ENCODE assay signal across 1 cellular context in the genomic region with DNA sequence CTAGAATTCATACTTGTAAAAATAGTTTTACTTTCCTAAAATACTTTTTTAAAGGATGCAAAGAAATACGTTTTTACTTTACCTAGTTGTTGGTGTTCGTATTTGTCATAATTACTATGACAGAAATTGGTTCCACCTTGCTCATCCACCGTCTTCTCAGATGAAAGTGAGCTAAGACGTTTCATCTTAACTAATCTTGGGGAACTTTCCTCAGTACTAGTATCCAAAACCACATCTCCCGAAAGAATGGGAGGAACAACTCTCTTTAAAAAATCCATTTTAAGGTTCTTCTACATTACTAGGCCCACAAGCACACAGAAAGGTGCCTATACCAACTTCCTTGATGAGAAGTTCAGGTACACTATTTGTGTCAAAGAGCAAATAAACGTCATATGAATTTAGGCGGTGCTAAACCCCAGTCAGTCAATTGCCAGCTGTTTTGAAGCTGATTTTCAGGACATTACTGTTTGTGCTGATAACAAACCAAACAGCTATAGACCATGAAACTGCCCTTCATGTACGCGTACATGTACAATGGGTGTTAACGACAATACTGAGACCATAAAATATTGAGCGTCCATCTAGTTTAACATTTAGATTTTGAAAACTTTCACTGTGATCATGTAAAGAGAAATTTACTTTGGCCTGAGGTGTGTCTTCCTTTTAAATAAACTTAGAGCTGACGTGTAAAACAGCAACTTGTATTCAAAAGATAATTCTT.
A peak's percentile ranks its signal among the peaks of the same experiment; 100 is the strongest.
TF ChIP-seq lines count a peak whose summit lies in the region.

No MANE protein-coding gene starts in this region.

TF ChIP-seq in K562, 482 proteins besides CTCF, POLR2A, EP300 and RAD21 (continued from another document and continues in another):
- TF ChIP-seq, protein P1, sequence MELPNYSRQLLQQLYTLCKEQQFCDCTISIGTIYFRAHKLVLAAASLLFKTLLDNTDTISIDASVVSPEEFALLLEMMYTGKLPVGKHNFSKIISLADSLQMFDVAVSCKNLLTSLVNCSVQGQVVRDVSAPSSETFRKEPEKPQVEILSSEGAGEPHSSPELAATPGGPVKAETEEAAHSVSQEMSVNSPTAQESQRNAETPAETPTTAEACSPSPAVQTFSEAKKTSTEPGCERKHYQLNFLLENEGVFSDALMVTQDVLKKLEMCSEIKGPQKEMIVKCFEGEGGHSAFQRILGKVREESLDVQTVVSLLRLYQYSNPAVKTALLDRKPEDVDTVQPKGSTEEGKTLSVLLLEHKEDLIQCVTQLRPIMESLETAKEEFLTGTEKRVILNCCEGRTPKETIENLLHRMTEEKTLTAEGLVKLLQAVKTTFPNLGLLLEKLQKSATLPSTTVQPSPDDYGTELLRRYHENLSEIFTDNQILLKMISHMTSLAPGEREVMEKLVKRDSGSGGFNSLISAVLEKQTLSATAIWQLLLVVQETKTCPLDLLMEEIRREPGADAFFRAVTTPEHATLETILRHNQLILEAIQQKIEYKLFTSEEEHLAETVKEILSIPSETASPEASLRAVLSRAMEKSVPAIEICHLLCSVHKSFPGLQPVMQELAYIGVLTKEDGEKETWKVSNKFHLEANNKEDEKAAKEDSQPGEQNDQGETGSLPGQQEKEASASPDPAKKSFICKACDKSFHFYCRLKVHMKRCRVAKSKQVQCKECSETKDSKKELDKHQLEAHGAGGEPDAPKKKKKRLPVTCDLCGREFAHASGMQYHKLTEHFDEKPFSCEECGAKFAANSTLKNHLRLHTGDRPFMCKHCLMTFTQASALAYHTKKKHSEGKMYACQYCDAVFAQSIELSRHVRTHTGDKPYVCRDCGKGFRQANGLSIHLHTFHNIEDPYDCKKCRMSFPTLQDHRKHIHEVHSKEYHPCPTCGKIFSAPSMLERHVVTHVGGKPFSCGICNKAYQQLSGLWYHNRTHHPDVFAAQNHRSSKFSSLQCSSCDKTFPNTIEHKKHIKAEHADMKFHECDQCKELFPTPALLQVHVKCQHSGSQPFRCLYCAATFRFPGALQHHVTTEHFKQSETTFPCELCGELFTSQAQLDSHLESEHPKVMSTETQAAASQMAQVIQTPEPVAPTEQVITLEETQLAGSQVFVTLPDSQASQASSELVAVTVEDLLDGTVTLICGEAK (IDR thresholded peaks at IDR 0.05): no peak
- TF ChIP-seq, protein P1 (CRISPR knock-in tag; IDR thresholded peaks at IDR 0.05): no peak
- TF ChIP-seq BCL6 (CRISPR knock-in tag; IDR thresholded peaks at IDR 0.05) (no peak), ZNF175 (CRISPR knock-in tag; IDR thresholded peaks at IDR 0.05; ENCODE audit: low read depth) (no peak), RNF2 (IDR thresholded peaks at IDR 0.05) (peak; percentile 32; the same call in 1 of the 2 replicates), NBN (IDR thresholded peaks at IDR 0.05; ENCODE audit: low read depth) (no peak), KLF13 (tag; IDR thresholded peaks at IDR 0.05; ENCODE audit: borderline replicate concordance, low read depth) (no peak), RBM22 (IDR thresholded peaks at IDR 0.05; ENCODE audit: low read depth, low read length, poor library complexity, severe bottlenecking) (no peak), ZNF133 (CRISPR knock-in tag; IDR thresholded peaks at IDR 0.05) (no peak), ZNF507 (tag; conservative IDR thresholded peaks at IDR 0.05) (no peak), HIVEP1 (CRISPR knock-in tag; IDR thresholded peaks at IDR 0.05) (no peak), TCF7L2 (IDR thresholded peaks at IDR 0.05; ENCODE audit: low read depth, low read length) (no peak), RFX5 (IDR thresholded peaks at IDR 0.05; ENCODE audit: low read depth, low read length) (no peak), TAL1 (IDR thresholded peaks at IDR 0.05) (peak; percentile 90), ELF4 (CRISPR knock-in tag; IDR thresholded peaks at IDR 0.05) (no peak), YY1 (IDR thresholded peaks at IDR 0.05; ENCODE audit: borderline replicate concordance in 1 of 3, control insufficient read depth in 1 of 3, extremely low read depth in 1 of 3, insufficient read depth in 3 of 3, insufficient read length in 1 of 3, insufficient replicate concordance in 2 of 3, low read depth in 1 of 3, low read length in 2 of 3) (no peak), SMAD1 (IDR thresholded peaks at IDR 0.05; ENCODE audit: low read depth, low read length, partially characterized antibody) (no peak), XRCC5 (IDR thresholded peaks at IDR 0.05; ENCODE audit: low read depth, low read length) (no peak), KAT7 (CRISPR knock-in tag; IDR thresholded peaks at IDR 0.05; ENCODE audit: borderline replicate concordance) (no peak), ZBTB1 (CRISPR knock-in tag; IDR thresholded peaks at IDR 0.05; ENCODE audit: borderline replicate concordance, low read depth) (no peak), ZNF253 (CRISPR knock-in tag; conservative IDR thresholded peaks at IDR 0.05) (no peak), ZNF384 (IDR thresholded peaks at IDR 0.05; ENCODE audit: low read depth, low read length) (no peak), HEY1 (CRISPR knock-in tag; IDR thresholded peaks at IDR 0.05; ENCODE audit: borderline replicate concordance) (no peak), KDM2B (CRISPR knock-in tag; IDR thresholded peaks at IDR 0.05) (no peak), NR2C2 (CRISPR knock-in tag; IDR thresholded peaks at IDR 0.05) (no peak), NR2C2 (tag; IDR thresholded peaks at IDR 0.05) (0 out of 2 replicates have a peak, but pooled peaks have one; percentile 25), BHLHE40 (IDR thresholded peaks at IDR 0.05; ENCODE audit: low read length) (no peak), ERF (CRISPR knock-in tag; IDR thresholded peaks at IDR 0.05) (no peak), ZEB2 (IDR thresholded peaks at IDR 0.05) (peak; percentile 61), NFATC3 (IDR thresholded peaks at IDR 0.05) (no peak), BDP1 (IDR thresholded peaks at IDR 0.05; ENCODE audit: insufficient read depth, insufficient read length) (no peak), KAT2B (IDR thresholded peaks at IDR 0.05; ENCODE audit: low read depth, low read length) (no peak), CHD4 (IDR thresholded peaks at IDR 0.05; ENCODE audit: insufficient read depth, insufficient replicate concordance, low read depth, low read length, poor library complexity, severe bottlenecking) (no peak), NFRKB (IDR thresholded peaks at IDR 0.05; ENCODE audit: low read depth) (no peak), ZNF436 (CRISPR knock-in tag; IDR thresholded peaks at IDR 0.05) (no peak), HDAC6 (IDR thresholded peaks at IDR 0.05; ENCODE audit: low read depth, low read length) (no peak), MAFK (IDR thresholded peaks at IDR 0.05; ENCODE audit: low read length) (no peak), STAT5B (CRISPR knock-in tag; IDR thresholded peaks at IDR 0.05) (no peak), RBM25 (IDR thresholded peaks at IDR 0.05; ENCODE audit: low read depth, low read length, severe bottlenecking) (no peak), HDAC8 (tag; IDR thresholded peaks at IDR 0.05) (no peak), ZNF583 (CRISPR knock-in tag; IDR thresholded peaks at IDR 0.05) (no peak), MAZ (CRISPR knock-in tag; conservative IDR thresholded peaks at IDR 0.05 in 1 of 2, IDR thresholded peaks at IDR 0.05 in 1 of 2) (0 out of 4 replicates have a peak, but pooled peaks of 1 of the 2 experiments have one; percentile 18), WHSC1 (IDR thresholded peaks at IDR 0.05; ENCODE audit: low read length) (no peak)
- TF ChIP-seq, protein P2, sequence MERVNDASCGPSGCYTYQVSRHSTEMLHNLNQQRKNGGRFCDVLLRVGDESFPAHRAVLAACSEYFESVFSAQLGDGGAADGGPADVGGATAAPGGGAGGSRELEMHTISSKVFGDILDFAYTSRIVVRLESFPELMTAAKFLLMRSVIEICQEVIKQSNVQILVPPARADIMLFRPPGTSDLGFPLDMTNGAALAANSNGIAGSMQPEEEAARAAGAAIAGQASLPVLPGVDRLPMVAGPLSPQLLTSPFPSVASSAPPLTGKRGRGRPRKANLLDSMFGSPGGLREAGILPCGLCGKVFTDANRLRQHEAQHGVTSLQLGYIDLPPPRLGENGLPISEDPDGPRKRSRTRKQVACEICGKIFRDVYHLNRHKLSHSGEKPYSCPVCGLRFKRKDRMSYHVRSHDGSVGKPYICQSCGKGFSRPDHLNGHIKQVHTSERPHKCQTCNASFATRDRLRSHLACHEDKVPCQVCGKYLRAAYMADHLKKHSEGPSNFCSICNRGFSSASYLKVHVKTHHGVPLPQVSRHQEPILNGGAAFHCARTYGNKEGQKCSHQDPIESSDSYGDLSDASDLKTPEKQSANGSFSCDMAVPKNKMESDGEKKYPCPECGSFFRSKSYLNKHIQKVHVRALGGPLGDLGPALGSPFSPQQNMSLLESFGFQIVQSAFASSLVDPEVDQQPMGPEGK (CRISPR knock-in tag; IDR thresholded peaks at IDR 0.05; ENCODE audit: borderline replicate concordance): no peak
- TF ChIP-seq, protein P3, sequence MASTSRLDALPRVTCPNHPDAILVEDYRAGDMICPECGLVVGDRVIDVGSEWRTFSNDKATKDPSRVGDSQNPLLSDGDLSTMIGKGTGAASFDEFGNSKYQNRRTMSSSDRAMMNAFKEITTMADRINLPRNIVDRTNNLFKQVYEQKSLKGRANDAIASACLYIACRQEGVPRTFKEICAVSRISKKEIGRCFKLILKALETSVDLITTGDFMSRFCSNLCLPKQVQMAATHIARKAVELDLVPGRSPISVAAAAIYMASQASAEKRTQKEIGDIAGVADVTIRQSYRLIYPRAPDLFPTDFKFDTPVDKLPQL (IDR thresholded peaks at IDR 0.05; ENCODE audit: extremely low read depth, insufficient read length): no peak
- TF ChIP-seq, protein P4, sequence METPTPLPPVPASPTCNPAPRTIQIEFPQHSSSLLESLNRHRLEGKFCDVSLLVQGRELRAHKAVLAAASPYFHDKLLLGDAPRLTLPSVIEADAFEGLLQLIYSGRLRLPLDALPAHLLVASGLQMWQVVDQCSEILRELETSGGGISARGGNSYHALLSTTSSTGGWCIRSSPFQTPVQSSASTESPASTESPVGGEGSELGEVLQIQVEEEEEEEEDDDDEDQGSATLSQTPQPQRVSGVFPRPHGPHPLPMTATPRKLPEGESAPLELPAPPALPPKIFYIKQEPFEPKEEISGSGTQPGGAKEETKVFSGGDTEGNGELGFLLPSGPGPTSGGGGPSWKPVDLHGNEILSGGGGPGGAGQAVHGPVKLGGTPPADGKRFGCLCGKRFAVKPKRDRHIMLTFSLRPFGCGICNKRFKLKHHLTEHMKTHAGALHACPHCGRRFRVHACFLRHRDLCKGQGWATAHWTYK (CRISPR knock-in tag; IDR thresholded peaks at IDR 0.05): no peak
- TF ChIP-seq, protein P5, sequence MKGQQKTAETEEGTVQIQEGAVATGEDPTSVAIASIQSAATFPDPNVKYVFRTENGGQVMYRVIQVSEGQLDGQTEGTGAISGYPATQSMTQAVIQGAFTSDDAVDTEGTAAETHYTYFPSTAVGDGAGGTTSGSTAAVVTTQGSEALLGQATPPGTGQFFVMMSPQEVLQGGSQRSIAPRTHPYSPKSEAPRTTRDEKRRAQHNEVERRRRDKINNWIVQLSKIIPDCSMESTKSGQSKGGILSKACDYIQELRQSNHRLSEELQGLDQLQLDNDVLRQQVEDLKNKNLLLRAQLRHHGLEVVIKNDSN (CRISPR knock-in tag; IDR thresholded peaks at IDR 0.05): no peak
- TF ChIP-seq, protein P6, sequence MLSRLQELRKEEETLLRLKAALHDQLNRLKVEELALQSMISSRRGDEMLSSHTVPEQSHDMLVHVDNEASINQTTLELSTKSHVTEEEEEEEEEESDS (CRISPR knock-in tag; IDR thresholded peaks at IDR 0.05): no peak
- TF ChIP-seq, protein P7, sequence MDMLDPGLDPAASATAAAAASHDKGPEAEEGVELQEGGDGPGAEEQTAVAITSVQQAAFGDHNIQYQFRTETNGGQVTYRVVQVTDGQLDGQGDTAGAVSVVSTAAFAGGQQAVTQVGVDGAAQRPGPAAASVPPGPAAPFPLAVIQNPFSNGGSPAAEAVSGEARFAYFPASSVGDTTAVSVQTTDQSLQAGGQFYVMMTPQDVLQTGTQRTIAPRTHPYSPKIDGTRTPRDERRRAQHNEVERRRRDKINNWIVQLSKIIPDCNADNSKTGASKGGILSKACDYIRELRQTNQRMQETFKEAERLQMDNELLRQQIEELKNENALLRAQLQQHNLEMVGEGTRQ (CRISPR knock-in tag; IDR thresholded peaks at IDR 0.05): no peak
- TF ChIP-seq, protein P8, sequence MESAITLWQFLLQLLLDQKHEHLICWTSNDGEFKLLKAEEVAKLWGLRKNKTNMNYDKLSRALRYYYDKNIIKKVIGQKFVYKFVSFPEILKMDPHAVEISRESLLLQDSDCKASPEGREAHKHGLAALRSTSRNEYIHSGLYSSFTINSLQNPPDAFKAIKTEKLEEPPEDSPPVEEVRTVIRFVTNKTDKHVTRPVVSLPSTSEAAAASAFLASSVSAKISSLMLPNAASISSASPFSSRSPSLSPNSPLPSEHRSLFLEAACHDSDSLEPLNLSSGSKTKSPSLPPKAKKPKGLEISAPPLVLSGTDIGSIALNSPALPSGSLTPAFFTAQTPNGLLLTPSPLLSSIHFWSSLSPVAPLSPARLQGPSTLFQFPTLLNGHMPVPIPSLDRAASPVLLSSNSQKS (CRISPR knock-in tag; IDR thresholded peaks at IDR 0.05): no peak
- TF ChIP-seq, protein P9, sequence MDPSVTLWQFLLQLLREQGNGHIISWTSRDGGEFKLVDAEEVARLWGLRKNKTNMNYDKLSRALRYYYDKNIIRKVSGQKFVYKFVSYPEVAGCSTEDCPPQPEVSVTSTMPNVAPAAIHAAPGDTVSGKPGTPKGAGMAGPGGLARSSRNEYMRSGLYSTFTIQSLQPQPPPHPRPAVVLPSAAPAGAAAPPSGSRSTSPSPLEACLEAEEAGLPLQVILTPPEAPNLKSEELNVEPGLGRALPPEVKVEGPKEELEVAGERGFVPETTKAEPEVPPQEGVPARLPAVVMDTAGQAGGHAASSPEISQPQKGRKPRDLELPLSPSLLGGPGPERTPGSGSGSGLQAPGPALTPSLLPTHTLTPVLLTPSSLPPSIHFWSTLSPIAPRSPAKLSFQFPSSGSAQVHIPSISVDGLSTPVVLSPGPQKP (CRISPR knock-in tag; IDR thresholded peaks at IDR 0.05): no peak
